Comparison of ENCODE assay signal across 1 cellular context in the genomic region with DNA sequence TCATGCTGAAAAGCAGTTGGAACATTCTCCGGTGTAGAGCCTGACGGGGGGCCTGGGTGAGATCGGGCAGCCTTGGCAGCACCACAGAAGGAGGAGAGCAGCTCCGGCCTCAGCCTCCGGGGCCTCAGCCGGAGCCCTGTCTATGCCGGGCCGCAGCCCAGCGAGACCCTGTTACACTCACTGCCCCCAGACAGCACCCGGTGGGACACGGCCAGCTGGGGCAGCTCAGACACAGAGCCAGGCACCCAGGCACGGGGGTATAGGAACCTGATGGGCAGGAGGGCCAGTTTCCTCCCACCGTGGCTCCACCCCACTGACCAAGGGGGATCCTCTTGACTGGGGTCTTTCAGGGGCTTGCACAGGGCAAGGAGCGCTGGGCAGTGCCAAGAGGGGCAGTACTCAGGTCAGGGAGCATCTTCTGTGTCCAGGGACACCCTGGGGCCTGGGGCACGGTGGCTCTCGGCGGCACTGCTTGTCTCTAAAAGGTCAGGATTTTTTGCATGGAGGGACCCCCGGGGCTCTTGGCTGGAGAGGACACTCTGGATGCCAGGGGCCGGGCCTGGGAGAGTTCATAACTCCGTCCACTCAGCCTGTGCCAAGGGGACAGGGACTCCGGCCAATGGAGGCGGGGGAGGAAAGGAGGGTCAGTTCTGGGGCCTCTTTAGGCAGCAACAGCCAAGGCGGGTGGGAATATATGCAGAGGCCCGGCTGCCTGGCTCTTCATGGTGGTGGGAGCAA.
TF ChIP-seq lines count a peak whose summit lies in the region.

No MANE protein-coding gene starts in this region.

TF ChIP-seq in A549, 52 proteins besides CTCF, POLR2A, EP300 and RAD21 (continued from another document):
- no peak for TF ChIP-seq POLR2AphosphoS2 (conservative IDR thresholded peaks at IDR 0.05; ENCODE audit: low read length)
